21 cellular contexts compared by ENCODE assay signal in the genomic region with DNA sequence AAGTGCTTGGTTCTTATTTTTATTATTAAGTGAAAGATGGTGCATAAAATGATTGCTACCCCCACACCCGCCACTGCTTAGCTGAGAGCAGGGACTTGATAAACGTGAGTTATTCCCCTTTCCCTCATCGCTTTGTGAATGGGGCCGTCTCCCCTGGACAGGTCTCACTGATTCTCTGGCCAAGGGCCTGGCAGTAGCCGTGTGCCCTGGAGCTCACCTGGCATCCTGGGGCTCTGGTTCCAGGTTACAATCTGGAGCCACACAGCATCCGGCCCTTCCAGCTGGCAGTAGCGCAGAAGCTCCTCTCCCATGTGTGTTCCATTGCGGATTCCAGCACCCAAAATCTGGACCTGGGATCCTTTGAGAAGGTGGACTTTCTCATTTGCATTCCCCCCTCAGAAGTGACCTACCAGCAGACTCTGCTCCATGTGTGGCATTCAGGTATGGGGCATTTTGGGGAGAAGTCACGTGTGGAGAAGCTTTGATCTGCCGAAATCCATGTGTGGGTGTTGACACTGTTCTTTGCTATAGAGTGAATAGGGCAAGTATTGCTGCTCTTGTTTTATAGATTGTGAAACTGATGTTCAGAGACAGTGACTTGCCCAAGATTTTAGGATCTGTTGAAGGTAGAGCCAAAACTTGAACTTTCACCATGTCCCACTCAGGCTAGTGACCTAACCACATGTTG.
A peak's percentile ranks its signal among the peaks of the same experiment; 100 is the strongest.
DNase-seq lines count a peak whose midpoint lies in the region; ATAC-seq and TF ChIP-seq lines count a peak whose summit lies in the region.
"Had no signal": no experiment of that assay in that cellular context is flagged by ENCODE, and none has a peak within 500 bp of the region (broad histone marks: within the 10 kb centered on the region; RNA-seq: fewer than 3 reads in every experiment).

No MANE protein-coding gene starts in this region.

- 0 out of 22 replicates have a peak, but pooled peaks cover 0 to 4% (median 0%) of the 10 kb centered on the region in 11 experiments for H4K20me1 ChIP-seq in BLaER1 treated with 17β-estradiol and CSF1 and Interleukin-3, amounts not matched to agents 10 nM and 100 nM
- H4K20me1 ChIP-seq in PC-3 (ENCODE audit: low read length) (no peaks in the 10 kb centered on the region), Karpas-422 (ENCODE audit: insufficient read depth, low read depth, low read length) (no peaks in the 10 kb centered on the region)

- TF ChIP-seq CTCF in PC-3 (conservative IDR thresholded peaks at IDR 0.05; ENCODE audit: low read depth, low read length) (no peak), psoas muscle (IDR thresholded peaks at IDR 0.05) (no peak)
- no peak for TF ChIP-seq CTCF in CD8-positive, alpha-beta T cell (IDR thresholded peaks at IDR 0.05)

- no peaks in the 10 kb centered on the region for H3K9me2 ChIP-seq in PC-3 (replicated peaks; ENCODE audit: low read length)
- no peaks in the 10 kb centered on the region for H3K9me2 ChIP-seq in Karpas-422 (replicated peaks; ENCODE audit: insufficient read depth, low read length)

- H3K4me2 ChIP-seq in BLaER1 treated with 17β-estradiol and CSF1 and Interleukin-3, amounts not matched to agents 10 nM and 100 nM = peak overlapping the region in 10 of 11 experiments; percentile 2 to 50 (median 19); a peak in 11 of 22 replicates
- peak overlapping the region; percentile 45 for H3K4me2 ChIP-seq in PC-3 (ENCODE audit: low read length)
- no peak overlapping the region for H3K4me2 ChIP-seq in Karpas-422 (ENCODE audit: low read depth, low read length, poor library complexity, severe bottlenecking)

- no TSS peak for BruUV-seq in PC-3 (replicated peaks; lab: Mats Ljungman, UMichigan)

- WGBS in psoas muscle, 3 donors = 40 to 72% (median 47%) methylated on average over 10 of the region's 10 CpGs

- H3K27ac Mint-ChIP-seq in CD8-positive, alpha-beta T cell = no peak overlapping the region
- no peak overlapping the region for H3K27ac Mint-ChIP-seq in stimulated activated effector memory CD8-positive, alpha-beta T cell treated with anti-CD3 and anti-CD28 coated beads, Interleukin-12 subunit alpha, Interleukin-12 subunit beta, amount 100 ng/mL, for 72 hours
- H3K27ac Mint-ChIP-seq: CD4-positive, alpha-beta T cell had no signal

- no peak overlapping the region for H3K27ac ChIP-seq in BLaER1 treated with 17β-estradiol and CSF1 and Interleukin-3, amounts not matched to agents 10 nM and 100 nM
- no peak overlapping the region for H3K27ac ChIP-seq in PC-3 (ENCODE audit: low read length)
- peak overlapping the region; percentile 74 for H3K27ac ChIP-seq in psoas muscle
- no peak overlapping the region for H3K27ac ChIP-seq in Karpas-422 (ENCODE audit: low read length)
- H3K27ac ChIP-seq in CD8-positive, alpha-beta T cell (ENCODE audit: low read depth, low read length) = no peak overlapping the region

- CTCF ChIA-PET in PC-3 (lab: Charles Lee) = no interaction called here
- CTCF ChIA-PET in CD8-positive, alpha-beta T cell (lab: Charles Lee) = interaction anchor here (1.2 kb wide), 2 partner anchors 15 to 95 kb away, joined by 3 to 4 read pairs; no protein-coding TSS in a partner anchor

- POLR2A ChIA-PET in PC-3 (lab: Charles Lee; ENCODE audit: unreplicated experiment) = no interaction called here
- POLR2A ChIA-PET in CD8-positive, alpha-beta T cell (lab: Charles Lee) = no interaction called here

- no peak for DNase-seq in PC-3
- DNase-seq in cerebellar cortex (ENCODE audit: low spot score) = peak; percentile 30
- DNase-seq in psoas muscle = no peak
- no peak for DNase-seq in effector CD4-positive, alpha-beta T cell
- no peak for DNase-seq in Karpas-422
- DNase-seq in CD8-positive, alpha-beta T cell = no peak
- DNase-seq in stimulated activated effector memory CD8-positive, alpha-beta T cell treated with anti-CD3 and anti-CD28 coated beads, Interleukin-12 subunit alpha, Interleukin-12 subunit beta, amount 100 ng/mL, for 72 hours (ENCODE audit: low spot score in 2 of 2) = no peak
- DNase-seq: BE2C; Caco-2; CD4-positive, alpha-beta T cell; GF-D8; KG1; MV-4-11; NCI-H1105 treated with DMSO at 0.1 percent for 48 hours; NCI-H2171; NCI-H345; NCI-H524; NCI-H774; NK-92 treated with Interleukin-12 subunit alpha and Interleukin-12 subunit beta, amount 100 ng/mL, for 24 hours; Right ventricle myocardium superior had no signal

- no peaks in the 10 kb centered on the region for H3K27me3 Mint-ChIP-seq in CD8-positive, alpha-beta T cell (ENCODE audit: low read depth)
- H3K27me3 Mint-ChIP-seq: CD4-positive, alpha-beta T cell had no signal

- H3K36me3 ChIP-seq in BLaER1 treated with 17β-estradiol and CSF1 and Interleukin-3, amounts not matched to agents 10 nM and 100 nM = no peaks in the 10 kb centered on the region
- no peaks in the 10 kb centered on the region for H3K36me3 ChIP-seq in PC-3 (ENCODE audit: low read depth, low read length)
- peaks cover 0 to 16% of the 10 kb centered on the region in 2 donors for H3K36me3 ChIP-seq in psoas muscle (ENCODE audit: insufficient read depth in 1 of 2, low read depth in 1 of 2)
- H3K36me3 ChIP-seq in Karpas-422 (ENCODE audit: insufficient read depth, low read length) = no peaks in the 10 kb centered on the region
- no peaks in the 10 kb centered on the region for H3K36me3 ChIP-seq in CD8-positive, alpha-beta T cell (ENCODE audit: insufficient read depth, low read length)

- H3K36me3 Mint-ChIP-seq in CD8-positive, alpha-beta T cell = no peaks in the 10 kb centered on the region
- no peaks in the 10 kb centered on the region for H3K36me3 Mint-ChIP-seq in stimulated activated effector memory CD8-positive, alpha-beta T cell treated with anti-CD3 and anti-CD28 coated beads, Interleukin-12 subunit alpha, Interleukin-12 subunit beta, amount 100 ng/mL, for 72 hours

- H3K4me3 ChIP-seq in BLaER1 treated with 17β-estradiol and CSF1 and Interleukin-3, amounts not matched to agents 10 nM and 100 nM = no peak overlapping the region
- no peak overlapping the region for H3K4me3 ChIP-seq in PC-3 (ENCODE audit: low read length)
- no peak overlapping the region for H3K4me3 ChIP-seq in psoas muscle
- H3K4me3 ChIP-seq in Karpas-422 (ENCODE audit: low read length) = no peak overlapping the region
- no peak overlapping the region for H3K4me3 ChIP-seq in CD8-positive, alpha-beta T cell (ENCODE audit: low read depth, low read length)

- H3K4me3 Mint-ChIP-seq in CD8-positive, alpha-beta T cell = no peak overlapping the region
- H3K4me3 Mint-ChIP-seq in stimulated activated effector memory CD8-positive, alpha-beta T cell treated with anti-CD3 and anti-CD28 coated beads, Interleukin-12 subunit alpha, Interleukin-12 subunit beta, amount 100 ng/mL, for 72 hours = no peak overlapping the region
- H3K4me3 Mint-ChIP-seq: CD4-positive, alpha-beta T cell had no signal

- H3K9ac ChIP-seq in BLaER1 treated with 17β-estradiol and CSF1 and Interleukin-3, amounts not matched to agents 10 nM and 100 nM = no peak overlapping the region
- no peak overlapping the region for H3K9ac ChIP-seq in PC-3 (ENCODE audit: low read length)
- H3K9ac ChIP-seq in Karpas-422 (ENCODE audit: low read length) = no peak overlapping the region

- H3K4me1 Mint-ChIP-seq in CD8-positive, alpha-beta T cell (ENCODE audit: low read depth) = no peaks in the 10 kb centered on the region
- H3K4me1 Mint-ChIP-seq in stimulated activated effector memory CD8-positive, alpha-beta T cell treated with anti-CD3 and anti-CD28 coated beads, Interleukin-12 subunit alpha, Interleukin-12 subunit beta, amount 100 ng/mL, for 72 hours = no peaks in the 10 kb centered on the region

- no peaks in the 10 kb centered on the region for H3K27me3 ChIP-seq in BLaER1 treated with 17β-estradiol and CSF1 and Interleukin-3, amounts not matched to agents 10 nM and 100 nM
- H3K27me3 ChIP-seq in PC-3 (ENCODE audit: low read length) (no peaks in the 10 kb centered on the region), psoas muscle (ENCODE audit: insufficient read depth in 3 of 3, low read length in 2 of 3) (no peaks in the 10 kb centered on the region), Karpas-422 (ENCODE audit: low read length) (no peaks in the 10 kb centered on the region)
- H3K27me3 ChIP-seq in CD8-positive, alpha-beta T cell (ENCODE audit: insufficient read depth, low read length) = no peaks in the 10 kb centered on the region
- H3K27me3 ChIP-seq: BE2C had no signal

- H3K79me2 ChIP-seq in PC-3 (ENCODE audit: low read length) (no peaks in the 10 kb centered on the region), Karpas-422 (ENCODE audit: low read length) (no peaks in the 10 kb centered on the region)

- H3K4me1 ChIP-seq in BLaER1 treated with 17β-estradiol and CSF1 and Interleukin-3, amounts not matched to agents 10 nM and 100 nM = peaks cover 0 to 13% (median 11%) of the 10 kb centered on the region in 10 experiments; a peak in 14 of 20 replicates
- peaks cover 12% of the 10 kb centered on the region for H3K4me1 ChIP-seq in PC-3 (ENCODE audit: insufficient read depth, low read length)
- H3K4me1 ChIP-seq in psoas muscle = peaks cover 19% of the 10 kb centered on the region
- H3K4me1 ChIP-seq in Karpas-422 (ENCODE audit: low read length) = no peaks in the 10 kb centered on the region
- no peaks in the 10 kb centered on the region for H3K4me1 ChIP-seq in CD8-positive, alpha-beta T cell (ENCODE audit: insufficient read depth, low read length)
- H3K4me1 ChIP-seq: BE2C, Caco-2 had no signal

- H3K9me3 Mint-ChIP-seq in CD8-positive, alpha-beta T cell = no peaks in the 10 kb centered on the region
- no peaks in the 10 kb centered on the region for H3K9me3 Mint-ChIP-seq in stimulated activated effector memory CD8-positive, alpha-beta T cell treated with anti-CD3 and anti-CD28 coated beads, Interleukin-12 subunit alpha, Interleukin-12 subunit beta, amount 100 ng/mL, for 72 hours
- H3K9me3 Mint-ChIP-seq: CD4-positive, alpha-beta T cell had no signal

- intact Hi-C loops in PC-3 (cut with micrococcal nuclease) = no loop called here
- intact Hi-C loops in psoas muscle (cut with DNase I) = loop anchor here (5.0 kb wide), 1 partner anchor 85 kb away; no protein-coding TSS in a partner anchor
- intact Hi-C loops in CD8-positive, alpha-beta T cell (cut with DNase I, micrococcal nuclease) = no loop called here

- H2AFZ ChIP-seq in PC-3 (ENCODE audit: low read length) (no peak overlapping the region), Karpas-422 (ENCODE audit: low read length) (no peak overlapping the region)

- no peaks in the 10 kb centered on the region for H3F3A ChIP-seq in PC-3 (ENCODE audit: low read length, unreplicated experiment)

- H3K9me3 ChIP-seq in BLaER1 treated with 17β-estradiol and CSF1 and Interleukin-3, amounts not matched to agents 10 nM and 100 nM (replicated peaks in 1 of 11) = no peaks in the 10 kb centered on the region
- no peaks in the 10 kb centered on the region for H3K9me3 ChIP-seq in PC-3 (ENCODE audit: low read length)
- H3K9me3 ChIP-seq in psoas muscle = no peaks in the 10 kb centered on the region
- H3K9me3 ChIP-seq in Karpas-422 (ENCODE audit: low read length) = no peaks in the 10 kb centered on the region
- no peaks in the 10 kb centered on the region for H3K9me3 ChIP-seq in CD8-positive, alpha-beta T cell (ENCODE audit: low read length)
- H3K9me3 ChIP-seq: BE2C, Caco-2 had no signal

- ATAC-seq in PC-3 (no peak), psoas muscle (peak; percentile 45 to 67 (median 55))
- ATAC-seq in CD8-positive, alpha-beta T cell = no peak
- ATAC-seq in stimulated activated effector memory CD8-positive, alpha-beta T cell treated with anti-CD3 and anti-CD28 coated beads, Interleukin-12 subunit alpha, Interleukin-12 subunit beta, amount 100 ng/mL, for 72 hours = no peak

Comparison
In these comparisons a context has a peak if more than half of its experiments do, and no peak if none do; other contexts are left out.
1. ATAC-seq: peak in psoas muscle (4 of 4); none in PC-3 (single experiment), CD8-positive, alpha-beta T cell (single experiment) and stimulated activated effector memory CD8-positive, alpha-beta T cell treated with anti-CD3 and anti-CD28 coated beads, Interleukin-12 subunit alpha, Interleukin-12 subunit beta, amount 100 ng/mL, for 72 hours (single experiment).
2. intact Hi-C loops: an anchor here in psoas muscle (5.0 kb wide); none called in PC-3 and CD8-positive, alpha-beta T cell.